ENCODE assay signal across 21 cellular contexts in genomic region chr1:2633936-2634491, GRCh38. TPM values are rescaled to one million over a fixed set of nuclear protein-coding genes. Genes with fewer than 3 reads are reported as not detected.
DNase-seq lines count a peak whose midpoint lies in the region; ATAC-seq and TF ChIP-seq lines count a peak whose summit lies in the region.
"Had no signal": no experiment of that assay in that cellular context is flagged by ENCODE, and none has a peak within 500 bp of the region (broad histone marks: within the 10 kb centered on the region; RNA-seq: fewer than 3 reads in every experiment).

No MANE protein-coding gene starts in this region.

- TF ChIP-seq POLR2A in ovary (IDR thresholded peaks at IDR 0.05), result no peak

- no peak overlapping the region for H3K4me3 Mint-ChIP-seq in activated CD4-positive, alpha-beta T cell treated with anti-CD3 and anti-CD28 coated beads, Interleukin-2, amount 10 ng/mL, durations not matched to agents 7 days and 5 days
- H3K4me3 Mint-ChIP-seq: GM23338 had no signal

- TF ChIP-seq CTCF in right atrium auricular region (IDR thresholded peaks at IDR 0.05) (no peak), RWPE2 (IDR thresholded peaks at IDR 0.05; ENCODE audit: poor library complexity, severe bottlenecking) (no peak), ovary (IDR thresholded peaks at IDR 0.05) (no peak)

- WGBS in ovary, 3 donors, result 11 to 21% (median 11%) methylated on average over 7 to 8 of the region's 8 CpGs

- H3K27me3 ChIP-seq in right atrium auricular region, result no peaks in the 10 kb centered on the region
- H3K27me3 ChIP-seq in RWPE2 (ENCODE audit: insufficient read depth, poor library complexity, severe bottlenecking), result peaks cover 13% of the 10 kb centered on the region
- peaks cover 2% of the 10 kb centered on the region for H3K27me3 ChIP-seq in ovary

- POLR2A ChIA-PET in activated CD4-positive, alpha-beta T cell treated with anti-CD3 and anti-CD28 coated beads, Interleukin-2, amount 10 ng/mL, durations not matched to agents 7 days and 5 days (lab: Charles Lee), result no interaction called here

- peak; percentile 35 for DNase-seq in cardiac septum (ENCODE audit: low spot score)
- DNase-seq in right atrium auricular region (ENCODE audit: low spot score), result no peak
- DNase-seq in RWPE2 (ENCODE audit: low spot score), result peak; percentile 52
- peak; percentile 50 to 75 (median 66) for DNase-seq in ovary
- no peak for DNase-seq in activated CD4-positive, alpha-beta T cell treated with anti-CD3 and anti-CD28 coated beads, Interleukin-2, amount 10 ng/mL, durations not matched to agents 7 days and 5 days
- DNase-seq in DMS53 treated with DMSO at 0.1 percent for 48 hours (lab: John Stamatoyannopoulos, UW; ENCODE audit: unreplicated experiment), result no peak
- DNase-seq in SKM-1 (lab: John Stamatoyannopoulos, UW; ENCODE audit: unreplicated experiment), result no peak
- DNase-seq: BE2C, DMS79 treated with DMSO at 0.1 percent for 48 hours, Karpas-422, NCI-H1694 treated with DMSO at 0.1 percent for 48 hours, NCI-H2081 treated with DMSO at 0.1 percent for 48 hours, NCI-H2171 treated with DMSO at 0.1 percent for 48 hours, NCI-H526 had no signal

- no peak overlapping the region for H3K4me3 ChIP-seq in right atrium auricular region
- H3K4me3 ChIP-seq in RWPE2 (ENCODE audit: severe bottlenecking), result no peak overlapping the region
- no peak overlapping the region for H3K4me3 ChIP-seq in ovary
- H3K4me3 ChIP-seq: GM23338, SJSA1 had no signal

- H3K4me1 Mint-ChIP-seq in activated CD4-positive, alpha-beta T cell treated with anti-CD3 and anti-CD28 coated beads, Interleukin-2, amount 10 ng/mL, durations not matched to agents 7 days and 5 days, result no peaks in the 10 kb centered on the region

- H3K9me3 Mint-ChIP-seq in activated CD4-positive, alpha-beta T cell treated with anti-CD3 and anti-CD28 coated beads, Interleukin-2, amount 10 ng/mL, durations not matched to agents 7 days and 5 days, result peaks cover 35% of the 10 kb centered on the region

- peaks cover 5% of the 10 kb centered on the region for H3K36me3 Mint-ChIP-seq in activated CD4-positive, alpha-beta T cell treated with anti-CD3 and anti-CD28 coated beads, Interleukin-2, amount 10 ng/mL, durations not matched to agents 7 days and 5 days (ENCODE audit: low read depth)

- H3K9me3 ChIP-seq in right atrium auricular region (peaks cover 0 to 9% of the 10 kb centered on the region in 2 donors), RWPE2 (ENCODE audit: severe bottlenecking) (peaks cover 11% of the 10 kb centered on the region), ovary (peaks cover 0 to 6% of the 10 kb centered on the region in 2 donors)
- H3K9me3 ChIP-seq: BE2C, SJSA1 had no signal

- H3K27ac ChIP-seq in right atrium auricular region (no peak overlapping the region), RWPE2 (ENCODE audit: poor library complexity, severe bottlenecking) (no peak overlapping the region), ovary (no peak overlapping the region)
- H3K27ac ChIP-seq: SJSA1 had no signal

- no peak for TF ChIP-seq EP300 in ovary (IDR thresholded peaks at IDR 0.05)

- no peak for ATAC-seq in RWPE2 (ENCODE audit: low read depth)
- ATAC-seq: HCT116, Right ventricle myocardium inferior had no signal

- H3K27ac Mint-ChIP-seq in activated CD4-positive, alpha-beta T cell treated with anti-CD3 and anti-CD28 coated beads, Interleukin-2, amount 10 ng/mL, durations not matched to agents 7 days and 5 days, result no peak overlapping the region
- H3K27ac Mint-ChIP-seq: GM23338 had no signal

- intact Hi-C loops in cardiac septum (cut with DNase I) (no loop called here), ovary (cut with DNase I) (loop anchor here in 1 of 4 donors (10.0 kb wide), 1 partner anchor 219 kb away; the partner anchor contains the start of gene PEX10)

- H3K27me3 Mint-ChIP-seq in activated CD4-positive, alpha-beta T cell treated with anti-CD3 and anti-CD28 coated beads, Interleukin-2, amount 10 ng/mL, durations not matched to agents 7 days and 5 days, result peaks cover 14% of the 10 kb centered on the region

- CTCF ChIA-PET in activated CD4-positive, alpha-beta T cell treated with anti-CD3 and anti-CD28 coated beads, Interleukin-2, amount 10 ng/mL, durations not matched to agents 7 days and 5 days (lab: Charles Lee), result interaction anchor here (1.2 kb wide), 1 partner anchor 10 kb away, joined by 3 read pairs; no protein-coding TSS in a partner anchor

- H3K4me1 ChIP-seq in right atrium auricular region, result peaks cover 0 to 9% of the 10 kb centered on the region in 2 donors
- H3K4me1 ChIP-seq in RWPE2 (ENCODE audit: insufficient read depth, poor library complexity, severe bottlenecking), result no peaks in the 10 kb centered on the region
- H3K4me1 ChIP-seq in ovary (ENCODE audit: insufficient read depth), result peaks cover 14% of the 10 kb centered on the region
- H3K4me1 ChIP-seq: BE2C, SJSA1 had no signal

- H3K36me3 ChIP-seq in right atrium auricular region, result no peaks in the 10 kb centered on the region
- no peaks in the 10 kb centered on the region for H3K36me3 ChIP-seq in RWPE2 (ENCODE audit: low read depth)
- no peaks in the 10 kb centered on the region for H3K36me3 ChIP-seq in ovary
- H3K36me3 ChIP-seq: BE2C, SJSA1 had no signal

RNA-seq across cellular contexts. Expression of gene MMEL1, which starts 1.2 kb away (rescaled TPM):
- total RNA-seq in cardiac septum (not detected), right atrium auricular region (not detected), ovary (1 to 10 TPM in 3 of 7 donors, under 1 TPM in 1, not detected in 3; 0.45 to 7.9 (median 1.1) TPM)
- polyA plus RNA-seq in ovary, result 1 to 10 TPM in 1 of 2 donors, under 1 TPM in 1; 0.42 to 1.1 TPM
- total RNA-seq in activated CD4-positive, alpha-beta T cell treated with anti-CD3 and anti-CD28 coated beads, Interleukin-2, amount 10 ng/mL, durations not matched to agents 7 days and 5 days, result 1 to 10 TPM; 2.9 to 3.5 TPM
- total RNA-seq: A673, M059J, OCI-LY7, SJSA1 had no signal

RNA-seq across cellular contexts. Expression of gene PRXL2B, which starts 47.4 kb away (rescaled TPM):
- total RNA-seq in cardiac septum (3.4 TPM), right atrium auricular region (1 to 10 TPM; 6.4 to 6.8 TPM), ovary (10 to 100 TPM in 6 of 7 donors, 1 to 10 TPM in 1; 3.2 to 34.1 (median 20.2) TPM)
- 1 to 10 TPM; 7.0 to 9.6 TPM for polyA plus RNA-seq in ovary
- 10 to 100 TPM; 25.2 to 33.3 TPM for total RNA-seq in activated CD4-positive, alpha-beta T cell treated with anti-CD3 and anti-CD28 coated beads, Interleukin-2, amount 10 ng/mL, durations not matched to agents 7 days and 5 days

Comparison
In these comparisons a context has a peak if more than half of its experiments do, and no peak if none do; other contexts are left out.
1. DNase-seq: peak in cardiac septum (single experiment), RWPE2 (single experiment) and ovary (5 of 5); none in right atrium auricular region (single experiment), activated CD4-positive, alpha-beta T cell treated with anti-CD3 and anti-CD28 coated beads, Interleukin-2, amount 10 ng/mL, durations not matched to agents 7 days and 5 days (single experiment), DMS53 treated with DMSO at 0.1 percent for 48 hours (single experiment) and SKM-1 (single experiment).